In genomic region chr6:161067749-161068148, GRCh38 we compare ENCODE assay signal across 1 cellular context.
TF ChIP-seq lines count a peak whose summit lies in the region.

No MANE protein-coding gene starts in this region.

TF ChIP-seq in WTC11, 78 proteins besides CTCF, POLR2A, EP300 and RAD21 (continued from another document):
- TF ChIP-seq, protein P1, sequence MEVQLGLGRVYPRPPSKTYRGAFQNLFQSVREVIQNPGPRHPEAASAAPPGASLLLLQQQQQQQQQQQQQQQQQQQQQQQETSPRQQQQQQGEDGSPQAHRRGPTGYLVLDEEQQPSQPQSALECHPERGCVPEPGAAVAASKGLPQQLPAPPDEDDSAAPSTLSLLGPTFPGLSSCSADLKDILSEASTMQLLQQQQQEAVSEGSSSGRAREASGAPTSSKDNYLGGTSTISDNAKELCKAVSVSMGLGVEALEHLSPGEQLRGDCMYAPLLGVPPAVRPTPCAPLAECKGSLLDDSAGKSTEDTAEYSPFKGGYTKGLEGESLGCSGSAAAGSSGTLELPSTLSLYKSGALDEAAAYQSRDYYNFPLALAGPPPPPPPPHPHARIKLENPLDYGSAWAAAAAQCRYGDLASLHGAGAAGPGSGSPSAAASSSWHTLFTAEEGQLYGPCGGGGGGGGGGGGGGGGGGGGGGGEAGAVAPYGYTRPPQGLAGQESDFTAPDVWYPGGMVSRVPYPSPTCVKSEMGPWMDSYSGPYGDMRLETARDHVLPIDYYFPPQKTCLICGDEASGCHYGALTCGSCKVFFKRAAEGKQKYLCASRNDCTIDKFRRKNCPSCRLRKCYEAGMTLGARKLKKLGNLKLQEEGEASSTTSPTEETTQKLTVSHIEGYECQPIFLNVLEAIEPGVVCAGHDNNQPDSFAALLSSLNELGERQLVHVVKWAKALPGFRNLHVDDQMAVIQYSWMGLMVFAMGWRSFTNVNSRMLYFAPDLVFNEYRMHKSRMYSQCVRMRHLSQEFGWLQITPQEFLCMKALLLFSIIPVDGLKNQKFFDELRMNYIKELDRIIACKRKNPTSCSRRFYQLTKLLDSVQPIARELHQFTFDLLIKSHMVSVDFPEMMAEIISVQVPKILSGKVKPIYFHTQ (CRISPR knock-in tag; IDR thresholded peaks at IDR 0.05): no peak
